Comparison of ENCODE assay signal across 21 cellular contexts in the genomic region with DNA sequence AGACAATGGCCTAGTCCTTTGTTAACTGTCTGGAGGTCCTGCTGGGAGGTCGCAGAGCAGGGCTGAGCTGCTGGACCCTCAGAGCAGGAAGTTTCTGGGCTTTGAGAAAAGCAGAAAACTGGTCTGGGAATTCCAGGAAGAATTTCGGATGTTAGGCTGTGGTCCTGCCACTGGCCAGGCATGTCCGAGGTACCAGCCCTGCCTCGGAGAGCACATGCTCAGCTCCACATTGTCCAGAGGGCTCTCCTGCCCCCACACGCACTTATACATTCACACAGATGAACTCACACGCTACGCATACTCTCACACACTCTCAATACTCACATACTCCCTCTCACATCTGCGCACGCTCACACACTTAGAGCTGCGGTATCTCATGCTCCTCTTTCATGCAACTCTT.
DNase-seq lines count a peak whose midpoint lies in the region; ATAC-seq and TF ChIP-seq lines count a peak whose summit lies in the region.
"Had no signal": no experiment of that assay in that cellular context is flagged by ENCODE, and none has a peak within 500 bp of the region (broad histone marks: within the 10 kb centered on the region; RNA-seq: fewer than 3 reads in every experiment).

No MANE protein-coding gene starts in this region.

- POLR2A ChIA-PET in CD8-positive, alpha-beta T cell (lab: Charles Lee) = no interaction called here

- peaks cover 59% of the 10 kb centered on the region for H3K36me3 ChIP-seq in CD4-positive, CD25-positive, alpha-beta regulatory T cell (ENCODE audit: control insufficient read depth, insufficient read depth, low read length)
- H3K36me3 ChIP-seq in CD8-positive, alpha-beta T cell (ENCODE audit: insufficient read depth, low read length) = peaks cover 9% of the 10 kb centered on the region
- H3K36me3 ChIP-seq: WERI-Rb-1 had no signal

- no peak overlapping the region for H3K4me3 ChIP-seq in CD4-positive, CD25-positive, alpha-beta regulatory T cell (ENCODE audit: low read depth, low read length)
- no peak overlapping the region for H3K4me3 ChIP-seq in CD8-positive, alpha-beta T cell (ENCODE audit: low read depth, low read length)
- H3K4me3 ChIP-seq in coronary artery = no peak overlapping the region
- H3K4me3 ChIP-seq: gastrocnemius medialis, lung, stomach had no signal

- no peak for ATAC-seq in CD4-positive, CD25-positive, alpha-beta regulatory T cell (ENCODE audit: low read depth in 2 of 2)
- no peak for ATAC-seq in CD8-positive, alpha-beta T cell
- ATAC-seq in HG02981 (IDR thresholded peaks at IDR 0.05; ENCODE audit: unreplicated experiment) = no peak
- ATAC-seq: esophagus mucosa, gastrocnemius medialis had no signal

- peaks cover 29% of the 10 kb centered on the region for H3K4me1 ChIP-seq in CD4-positive, CD25-positive, alpha-beta regulatory T cell (ENCODE audit: control insufficient read depth, insufficient read depth, low read length, poor library complexity, severe bottlenecking)
- peaks cover 65% of the 10 kb centered on the region for H3K4me1 ChIP-seq in CD8-positive, alpha-beta T cell (ENCODE audit: insufficient read depth, low read length)

- intact Hi-C loops in CD8-positive, alpha-beta T cell (cut with DNase I, micrococcal nuclease) = no loop called here
- intact Hi-C loops in cardiac septum (cut with DNase I) = no loop called here

- TF ChIP-seq CTCF in CD8-positive, alpha-beta T cell (IDR thresholded peaks at IDR 0.05) = no peak
- TF ChIP-seq CTCF in coronary artery (IDR thresholded peaks at IDR 0.05) (no peak), nephron progenitor cell (IDR thresholded peaks at IDR 0.05) (no peak)

- peaks cover 50% of the 10 kb centered on the region for H3K36me3 Mint-ChIP-seq in CD4-positive, CD25-positive, alpha-beta regulatory T cell
- peaks cover 77% of the 10 kb centered on the region for H3K36me3 Mint-ChIP-seq in CD8-positive, alpha-beta T cell
- H3K36me3 Mint-ChIP-seq in nephron progenitor cell (ENCODE audit: low read depth) = peaks cover 77% of the 10 kb centered on the region

- H3K4me3 Mint-ChIP-seq in CD4-positive, CD25-positive, alpha-beta regulatory T cell = peak overlapping the region in 1 of 4 donors; percentile 49
- H3K4me3 Mint-ChIP-seq in CD8-positive, alpha-beta T cell = peak overlapping the region; percentile 20
- H3K4me3 Mint-ChIP-seq in nephron progenitor cell = no peak overlapping the region
- H3K4me3 Mint-ChIP-seq: type B pancreatic cell had no signal

- no peaks in the 10 kb centered on the region for H3K27me3 ChIP-seq in CD4-positive, CD25-positive, alpha-beta regulatory T cell (ENCODE audit: control insufficient read depth, insufficient read depth, low read length)
- H3K27me3 ChIP-seq in CD8-positive, alpha-beta T cell (ENCODE audit: insufficient read depth, low read length) = no peaks in the 10 kb centered on the region
- H3K27me3 ChIP-seq: gastrocnemius medialis, stomach had no signal

- H3K4me1 Mint-ChIP-seq in CD4-positive, CD25-positive, alpha-beta regulatory T cell = peaks cover 46 to 67% (median 53%) of the 10 kb centered on the region in 4 donors
- peaks cover 63% of the 10 kb centered on the region for H3K4me1 Mint-ChIP-seq in CD8-positive, alpha-beta T cell (ENCODE audit: low read depth)
- H3K4me1 Mint-ChIP-seq in nephron progenitor cell = peaks cover 10% of the 10 kb centered on the region

- H3K27ac Mint-ChIP-seq in CD4-positive, CD25-positive, alpha-beta regulatory T cell = peak overlapping the region; percentile 11 to 84 (median 82)
- peak overlapping the region; percentile 80 for H3K27ac Mint-ChIP-seq in CD8-positive, alpha-beta T cell
- H3K27ac Mint-ChIP-seq in nephron progenitor cell = peak overlapping the region; percentile 71
- H3K27ac Mint-ChIP-seq: type B pancreatic cell had no signal

- H3K27ac ChIP-seq in CD4-positive, CD25-positive, alpha-beta regulatory T cell (ENCODE audit: insufficient read depth, low read length, poor library complexity, severe bottlenecking) = no peak overlapping the region
- no peak overlapping the region for H3K27ac ChIP-seq in CD8-positive, alpha-beta T cell (ENCODE audit: low read depth, low read length)
- H3K27ac ChIP-seq in coronary artery = peak overlapping the region in 1 of 2 donors; percentile 74
- H3K27ac ChIP-seq: gastrocnemius medialis, stomach, WERI-Rb-1 had no signal

- CTCF ChIA-PET in CD8-positive, alpha-beta T cell (lab: Charles Lee) = interaction anchor here (2.1 kb wide), 1 partner anchor 314 kb away, joined by 5 read pairs; no protein-coding TSS in a partner anchor

- DNase-seq in CD4-positive, CD25-positive, alpha-beta regulatory T cell = no peak
- DNase-seq in CD8-positive, alpha-beta T cell = no peak
- DNase-seq in coronary artery (ENCODE audit: low spot score) (peak; percentile 61), nephron progenitor cell (no peak), T-helper 1 cell (no peak), cardiac septum (ENCODE audit: low spot score) (no peak)
- DNase-seq: activated CD4-positive, alpha-beta T cell treated with anti-CD3 and anti-CD28 coated beads, Interleukin-2, amount 50 U/mL, for 48 hours; amygdala; caudate nucleus; gastrocnemius medialis; KG1; NCI-H146; NCI-H69; stimulated activated CD4-positive, alpha-beta T cell treated with anti-CD3 and anti-CD28 coated beads, Interleukin-1b, Interleukin-23, amount 100 ng/mL, for 48 hours; stomach; T-helper 2 cell; WERI-Rb-1 had no signal

- H3K9me3 ChIP-seq in CD4-positive, CD25-positive, alpha-beta regulatory T cell (ENCODE audit: control insufficient read depth in 2 of 2, low read length in 2 of 2) = peaks cover 5 to 11% of the 10 kb centered on the region in 2 experiments
- no peaks in the 10 kb centered on the region for H3K9me3 ChIP-seq in CD8-positive, alpha-beta T cell (ENCODE audit: low read length)
- H3K9me3 ChIP-seq: gastrocnemius medialis had no signal

- no peaks in the 10 kb centered on the region for H3K27me3 Mint-ChIP-seq in CD4-positive, CD25-positive, alpha-beta regulatory T cell
- no peaks in the 10 kb centered on the region for H3K27me3 Mint-ChIP-seq in CD8-positive, alpha-beta T cell (ENCODE audit: low read depth)
- H3K27me3 Mint-ChIP-seq in nephron progenitor cell (ENCODE audit: low read depth, poor library complexity) = no peaks in the 10 kb centered on the region
- H3K27me3 Mint-ChIP-seq: type B pancreatic cell had no signal

- peaks cover 0 to 6% (median 2%) of the 10 kb centered on the region in 7 donors for H3K9me3 Mint-ChIP-seq in CD4-positive, CD25-positive, alpha-beta regulatory T cell
- H3K9me3 Mint-ChIP-seq in CD8-positive, alpha-beta T cell = peaks cover 10% of the 10 kb centered on the region
- H3K9me3 Mint-ChIP-seq in nephron progenitor cell = peaks cover 29% of the 10 kb centered on the region
